Comparison of ENCODE assay signal across 9 cellular contexts in the genomic region with DNA sequence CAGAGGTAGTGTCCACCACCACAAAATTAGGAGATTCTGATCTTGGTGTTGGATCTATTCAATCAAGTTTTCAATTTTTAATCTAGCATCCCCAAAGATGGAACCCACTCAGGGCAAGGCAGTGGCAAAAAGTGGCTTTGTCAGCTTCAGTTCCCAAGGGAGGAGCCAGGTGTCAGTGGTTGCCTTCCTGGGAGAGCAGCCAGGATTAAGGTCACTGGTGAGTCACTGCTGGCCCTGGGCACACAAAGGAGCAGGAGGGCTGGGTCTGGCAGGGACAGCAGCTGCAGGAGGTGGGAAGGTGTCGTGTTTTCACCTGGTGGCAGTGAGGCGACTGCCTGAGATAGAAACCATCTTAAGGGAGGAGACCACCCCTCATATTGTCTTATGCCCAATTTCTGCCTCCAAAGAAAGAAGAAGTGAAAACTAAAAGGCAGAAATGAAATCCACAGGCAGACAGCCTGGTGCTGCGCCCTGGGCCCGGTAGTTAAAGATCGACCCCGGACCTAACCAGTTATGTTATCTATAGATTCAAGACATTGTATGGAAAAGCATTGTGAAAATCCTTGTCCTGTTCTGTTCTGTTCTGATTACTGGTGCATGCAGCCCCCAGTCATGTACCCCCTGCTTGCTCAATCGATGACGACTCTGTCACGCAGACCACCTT. TPM values are rescaled to one million over a fixed set of nuclear protein-coding genes. Genes with fewer than 3 reads are reported as not detected.
DNase-seq lines count a peak whose midpoint lies in the region; ATAC-seq and TF ChIP-seq lines count a peak whose summit lies in the region.
"Had no signal": no experiment of that assay in that cellular context is flagged by ENCODE, and none has a peak within 500 bp of the region (broad histone marks: within the 10 kb centered on the region; RNA-seq: fewer than 3 reads in every experiment).

No MANE protein-coding gene starts in this region.

- H3K27ac ChIP-seq in 22Rv1 (no peak overlapping the region), left ventricle myocardium inferior (replicated peaks) (no peak overlapping the region)

- no peak overlapping the region for H3K4me3 ChIP-seq in left ventricle myocardium inferior

- H3K9me3 ChIP-seq in left ventricle myocardium inferior (replicated peaks) = no peaks in the 10 kb centered on the region

- DNase-seq in LHCN-M2 (ENCODE audit: low read depth) (peak; percentile 82), SHP77 treated with DMSO at 0.1 percent for 48 hours (lab: John Stamatoyannopoulos, UW) (peak; percentile 82), left ventricle myocardium inferior (peak; percentile 59), omental fat pad (ENCODE audit: low spot score) (no peak), GM20000 (ENCODE audit: low spot score) (no peak)
- DNase-seq: nucleus accumbens had no signal

- H3K4me1 ChIP-seq in left ventricle myocardium inferior = peaks cover 22% of the 10 kb centered on the region

- TF ChIP-seq CTCF in 22Rv1 (IDR thresholded peaks at IDR 0.05) (peak; percentile 64), left ventricle myocardium inferior (IDR thresholded peaks at IDR 0.05; ENCODE audit: borderline replicate concordance) (peak; percentile 54), omental fat pad (IDR thresholded peaks at IDR 0.05) (no peak), GM20000 (IDR thresholded peaks at IDR 0.05; ENCODE audit: extremely low read depth, missing control alignments) (no peak)

- intact Hi-C loops in left ventricle myocardium inferior (cut with micrococcal nuclease) = no loop called here

- H3K36me3 ChIP-seq in left ventricle myocardium inferior = no peaks in the 10 kb centered on the region

- ATAC-seq in omental fat pad (ENCODE audit: low FRiP score) (no peak), HG03521 (IDR thresholded peaks at IDR 0.05; ENCODE audit: unreplicated experiment) (no peak), HG02973 (IDR thresholded peaks at IDR 0.05; ENCODE audit: unreplicated experiment) (no peak)

- no peaks in the 10 kb centered on the region for H3K27me3 ChIP-seq in left ventricle myocardium inferior (ENCODE audit: low read depth)

RNA-seq across cellular contexts. Expression of gene KLHL25, which starts 5.9 kb away (rescaled TPM):
- total RNA-seq in LHCN-M2 (2014; rRNA removed) (4.1 and 5.2 TPM in 2 replicates), left ventricle myocardium inferior (4.0 TPM), omental fat pad (10 to 100 TPM; 12.0 to 45.8 (median 22.3) TPM)
- 3.1 TPM for polyA plus RNA-seq in LHCN-M2 (2012)

Comparison
In these comparisons a context has a peak if more than half of its experiments do, and no peak if none do; other contexts are left out.
1. CTCF ChIP-seq: peak in 22Rv1 (single experiment) and left ventricle myocardium inferior (single experiment); none in omental fat pad (0 of 3) and GM20000 (single experiment).
2. DNase-seq: peak in LHCN-M2 (single experiment), SHP77 treated with DMSO at 0.1 percent for 48 hours (single experiment) and left ventricle myocardium inferior (single experiment); none in omental fat pad (single experiment) and GM20000 (single experiment).